ENCODE assay signal across 8 cellular contexts in genomic region chr7:101856488-101857357, GRCh38. TPM values are rescaled to one million over a fixed set of nuclear protein-coding genes. Genes with fewer than 3 reads are reported as not detected.
DNase-seq lines count a peak whose midpoint lies in the region; ATAC-seq and TF ChIP-seq lines count a peak whose summit lies in the region.

No MANE protein-coding gene starts in this region.

- H3K27ac ChIP-seq in CD4-positive, alpha-beta T cell (ENCODE audit: low read depth, low read length): peak overlapping the region; percentile 64
- peak overlapping the region; percentile 73 to 83 for H3K27ac ChIP-seq in testis

- no peak for TF ChIP-seq POLR2A in testis (IDR thresholded peaks at IDR 0.05)

- no peaks in the 10 kb centered on the region for H3K27me3 Mint-ChIP-seq in CD4-positive, alpha-beta T cell
- no peaks in the 10 kb centered on the region for H3K27me3 Mint-ChIP-seq in activated T-helper 2 cell treated with anti-CD3 and anti-CD28 coated beads, Interferon-gamma antibody, Interleukin-2, Interleukin-4, amounts not matched to agents 10 μg/mL and 5 μg/mL and 100 μg/mL, durations not matched to agents 14 hours and 24 hours and 36 hours (ENCODE audit: low read depth)

- 24 to 31% methylated on average over 32 of the region's 32 CpGs for WGBS in testis, 2 donors

- peak overlapping the region; percentile 97 for H3K4me3 Mint-ChIP-seq in CD4-positive, alpha-beta T cell
- H3K4me3 Mint-ChIP-seq in activated T-helper 2 cell treated with anti-CD3 and anti-CD28 coated beads, Interferon-gamma antibody, Interleukin-2, Interleukin-4, amounts not matched to agents 10 μg/mL and 5 μg/mL and 100 μg/mL, durations not matched to agents 14 hours and 24 hours and 36 hours (ENCODE audit: low read depth): peak overlapping the region; percentile 90

- H3K27ac Mint-ChIP-seq in CD4-positive, alpha-beta T cell: peak overlapping the region; percentile 95
- peak overlapping the region; percentile 99 for H3K27ac Mint-ChIP-seq in activated T-helper 2 cell treated with anti-CD3 and anti-CD28 coated beads, Interferon-gamma antibody, Interleukin-2, Interleukin-4, amounts not matched to agents 10 μg/mL and 5 μg/mL and 100 μg/mL, durations not matched to agents 14 hours and 24 hours and 36 hours

- H3K4me1 ChIP-seq in testis: peaks cover 32% of the 10 kb centered on the region

- no peaks in the 10 kb centered on the region for H3K9me3 ChIP-seq in CD4-positive, alpha-beta T cell (ENCODE audit: control insufficient read depth, low read length)
- no peaks in the 10 kb centered on the region for H3K9me3 ChIP-seq in testis

- peak; percentile 63 for TF ChIP-seq CTCF in CD4-positive, alpha-beta T cell (IDR thresholded peaks at IDR 0.05)
- TF ChIP-seq CTCF in testis (IDR thresholded peaks at IDR 0.05): peak; percentile 27 to 59 (median 33)

- peak; percentile 53 to 78 (median 66) for DNase-seq in CD4-positive, alpha-beta T cell
- DNase-seq in RPMI7951 (ENCODE audit: low read depth): peak; percentile 96
- peak; percentile 77 for DNase-seq in activated T-helper 2 cell treated with anti-CD3 and anti-CD28 coated beads, Interferon-gamma antibody, Interleukin-2, Interleukin-4, amounts not matched to agents 10 μg/mL and 5 μg/mL and 100 μg/mL, durations not matched to agents 14 hours and 24 hours and 36 hours (ENCODE audit: low spot score)
- peak; percentile 37 for DNase-seq in fibroblast of the conjunctiva (ENCODE audit: low read depth)
- DNase-seq in occipital lobe (lab: John Stamatoyannopoulos, UW): peak; percentile 17
- DNase-seq in testis: peak; percentile 91

- H3K36me3 ChIP-seq in testis (ENCODE audit: low read depth, missing control alignments): no peaks in the 10 kb centered on the region

- POLR2A ChIA-PET in CD4-positive, alpha-beta T cell (lab: Charles Lee): interaction anchor here (0.9 to 2.2 kb wide), 5 partner anchors 9 to 44 kb away, joined by 3 to 10 read pairs (median 3); no protein-coding TSS in a partner anchor

- CTCF ChIA-PET in CD4-positive, alpha-beta T cell (lab: Charles Lee): interaction anchor here (0.6 to 2.0 kb wide), 5 partner anchors 32 to 113 kb away, joined by 3 to 10 read pairs (median 5); partner anchors contain the start of gene CUX1

- H3K36me3 Mint-ChIP-seq in CD4-positive, alpha-beta T cell (ENCODE audit: low read depth): peaks cover 6% of the 10 kb centered on the region
- H3K36me3 Mint-ChIP-seq in activated T-helper 2 cell treated with anti-CD3 and anti-CD28 coated beads, Interferon-gamma antibody, Interleukin-2, Interleukin-4, amounts not matched to agents 10 μg/mL and 5 μg/mL and 100 μg/mL, durations not matched to agents 14 hours and 24 hours and 36 hours (ENCODE audit: low read depth): no peaks in the 10 kb centered on the region

- peaks cover 62% of the 10 kb centered on the region for H3K4me1 Mint-ChIP-seq in CD4-positive, alpha-beta T cell (ENCODE audit: low read depth)
- peaks cover 27% of the 10 kb centered on the region for H3K4me1 Mint-ChIP-seq in activated T-helper 2 cell treated with anti-CD3 and anti-CD28 coated beads, Interferon-gamma antibody, Interleukin-2, Interleukin-4, amounts not matched to agents 10 μg/mL and 5 μg/mL and 100 μg/mL, durations not matched to agents 14 hours and 24 hours and 36 hours (ENCODE audit: low read depth)

- intact Hi-C loops in CD4-positive, alpha-beta T cell (cut with DNase I, micrococcal nuclease): loop anchor here in 1 of 2 experiments (2.0 kb wide), 1 partner anchor 42 kb away; no protein-coding TSS in a partner anchor
- intact Hi-C loops in activated T-helper 2 cell treated with anti-CD3 and anti-CD28 coated beads, Interferon-gamma antibody, Interleukin-2, Interleukin-4, amounts not matched to agents 10 μg/mL and 5 μg/mL and 100 μg/mL, durations not matched to agents 14 hours and 24 hours and 36 hours (cut with micrococcal nuclease): loop anchor here (1.0 to 2.0 kb wide), 2 partner anchors 42 to 114 kb away; no protein-coding TSS in a partner anchor
- intact Hi-C loops in testis (cut with DNase I; ENCODE audit: low total_unique reads): no loop called here

- peak overlapping the region; percentile 29 to 36 for H3K4me3 ChIP-seq in testis

- ATAC-seq in CD4-positive, alpha-beta T cell (ENCODE audit: poor library complexity): peak; percentile 94
- ATAC-seq in GM19455 (IDR thresholded peaks at IDR 0.05; ENCODE audit: unreplicated experiment) (peak; percentile 91), HG03575 (IDR thresholded peaks at IDR 0.05; ENCODE audit: extremely low read depth, insufficient number of reproducible peaks, low FRiP score, unreplicated experiment) (peak; percentile 51)

- no peaks in the 10 kb centered on the region for H3K9me3 Mint-ChIP-seq in CD4-positive, alpha-beta T cell
- H3K9me3 Mint-ChIP-seq in activated T-helper 2 cell treated with anti-CD3 and anti-CD28 coated beads, Interferon-gamma antibody, Interleukin-2, Interleukin-4, amounts not matched to agents 10 μg/mL and 5 μg/mL and 100 μg/mL, durations not matched to agents 14 hours and 24 hours and 36 hours: no peaks in the 10 kb centered on the region

- no peaks in the 10 kb centered on the region for H3K27me3 ChIP-seq in CD4-positive, alpha-beta T cell (ENCODE audit: control insufficient read depth, insufficient read depth, low read length)
- no peaks in the 10 kb centered on the region for H3K27me3 ChIP-seq in testis

RNA-seq across cellular contexts. Expression of gene CUX1, which starts 39.3 kb away (rescaled TPM):
- 10 to 100 TPM; 35.6 to 38.0 TPM for total RNA-seq in CD4-positive, alpha-beta T cell
- total RNA-seq in RPMI7951 (2014; rRNA removed; shearing (Covaris generic)): 20.3 and 28.6 TPM in 2 replicates
- 29.5 and 31.5 TPM in 2 replicates for total RNA-seq in activated T-helper 2 cell treated with anti-CD3 and anti-CD28 coated beads, Interferon-gamma antibody, Interleukin-2, Interleukin-4, amounts not matched to agents 10 μg/mL and 5 μg/mL and 100 μg/mL, durations not matched to agents 14 hours and 24 hours and 36 hours
- total RNA-seq in occipital lobe: 23.2 TPM
- 10 to 100 TPM; 43.1 to 46.3 TPM for total RNA-seq in testis
- 30.8 TPM for polyA plus RNA-seq in testis (ENCODE audit: insufficient read depth, low read depth, low replicate concordance)

Comparison
In these comparisons a context has a peak if more than half of its experiments do, and no peak if none do; other contexts are left out.
1. Peak in every context shown above with its lines: DNase-seq, ATAC-seq, H3K4me3 ChIP-seq and H3K27ac ChIP-seq.
2. DNase-seq: peak in every context shown above with its lines; median percentile 96 in RPMI7951; 91 in testis; 77 in activated T-helper 2 cell treated with anti-CD3 and anti-CD28 coated beads, Interferon-gamma antibody, Interleukin-2, Interleukin-4, amounts not matched to agents 10 μg/mL and 5 μg/mL and 100 μg/mL, durations not matched to agents 14 hours and 24 hours and 36 hours; 66 in CD4-positive, alpha-beta T cell; 37 in fibroblast of the conjunctiva; 17 in occipital lobe.